In the genomic region with DNA sequence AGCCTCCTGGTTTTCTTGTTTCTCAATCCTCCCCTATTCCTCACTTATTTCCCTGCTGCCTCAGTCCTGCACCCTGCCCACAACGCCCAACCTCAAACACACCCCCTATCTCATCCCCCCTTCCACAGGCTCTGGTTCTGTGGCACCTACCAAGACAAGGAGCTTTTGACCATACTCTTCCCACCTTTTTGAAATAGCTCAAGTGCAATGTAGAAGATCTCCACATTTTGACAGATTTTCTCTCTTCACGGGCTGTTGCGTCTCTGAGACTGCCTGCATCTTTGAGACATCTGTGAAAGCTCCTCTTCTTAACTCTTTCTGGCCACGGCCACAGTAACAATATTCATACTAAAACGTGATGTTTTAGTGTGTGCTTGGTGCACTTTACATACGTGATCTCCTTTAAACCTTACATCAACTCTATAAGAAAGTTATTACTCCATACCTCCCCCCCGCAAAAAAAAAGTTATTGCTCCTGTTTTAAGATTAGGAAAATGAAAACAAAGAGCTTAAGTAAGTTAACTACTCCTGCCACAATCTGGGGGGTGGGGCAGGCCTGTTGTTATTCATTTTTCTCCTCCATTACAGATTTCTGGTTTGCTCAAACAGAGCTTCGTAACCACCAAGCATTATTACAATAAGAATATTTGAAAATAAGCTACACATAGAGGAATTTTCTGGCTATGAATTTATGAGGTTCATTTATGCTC, we compare ENCODE assay signal across 9 cellular contexts. TPM values are rescaled to one million over a fixed set of nuclear protein-coding genes. Genes with fewer than 3 reads are reported as not detected.
DNase-seq lines count a peak whose midpoint lies in the region; ATAC-seq and TF ChIP-seq lines count a peak whose summit lies in the region.
"Had no signal": no experiment of that assay in that cellular context is flagged by ENCODE, and none has a peak within 500 bp of the region (broad histone marks: within the 10 kb centered on the region; RNA-seq: fewer than 3 reads in every experiment).

No MANE protein-coding gene starts in this region.

- in situ Hi-C loops in SK-MEL-5 (cut with HindIII; ENCODE audit: low pct_unique_long_range_greater_than_20kb, low sequenced_read_pairs), result no loop called here

- no peaks in the 10 kb centered on the region for H3K27me3 Mint-ChIP-seq in activated T-cell treated with anti-CD3 and anti-CD28 coated beads, Interleukin-2, amount 50 U/mL, for 24 hours
- H3K27me3 Mint-ChIP-seq in stimulated activated memory B cell treated with anti-CD40 and anti-IgM and Interleukin-4, amounts not matched to agents 10 μg/mL and 1 μg/mL and 100 μg/mL, for 72 hours, result no peaks in the 10 kb centered on the region

- H3K27ac Mint-ChIP-seq in activated T-cell treated with anti-CD3 and anti-CD28 coated beads, Interleukin-2, amount 50 U/mL, for 24 hours, result peak overlapping the region; percentile 99
- peak overlapping the region; percentile 96 for H3K27ac Mint-ChIP-seq in stimulated activated memory B cell treated with anti-CD40 and anti-IgM and Interleukin-4, amounts not matched to agents 10 μg/mL and 1 μg/mL and 100 μg/mL, for 72 hours

- DNase-seq in activated T-cell treated with anti-CD3 and anti-CD28 coated beads, Interleukin-2, amount 50 U/mL, for 24 hours, result no peak
- no peak for DNase-seq in activated T-cell treated with anti-CD3 and anti-CD28 coated beads, Interleukin-2, amount 50 U/mL, for 48 hours
- DNase-seq in SK-MEL-5 (ENCODE audit: low read depth, low spot score), result peak; percentile 26
- DNase-seq in fibroblast of the aortic adventitia (ENCODE audit: low read depth), result no peak
- no peak for DNase-seq in amygdala (lab: John Stamatoyannopoulos, UW)
- DNase-seq in NCI-H446 (lab: John Stamatoyannopoulos, UW), result no peak
- no peak for DNase-seq in ecto neural progenitor cell (ENCODE audit: low spot score)
- DNase-seq: MV-4-11 had no signal

- H3K36me3 Mint-ChIP-seq in activated T-cell treated with anti-CD3 and anti-CD28 coated beads, Interleukin-2, amount 50 U/mL, for 24 hours (ENCODE audit: low read depth), result peaks cover 39% of the 10 kb centered on the region
- peaks cover 20% of the 10 kb centered on the region for H3K36me3 Mint-ChIP-seq in stimulated activated memory B cell treated with anti-CD40 and anti-IgM and Interleukin-4, amounts not matched to agents 10 μg/mL and 1 μg/mL and 100 μg/mL, for 72 hours

- peak overlapping the region; percentile 15 for H3K4me3 ChIP-seq in fibroblast of the aortic adventitia (ENCODE audit: low read depth, low read length)

- no peaks in the 10 kb centered on the region for H3K9me3 Mint-ChIP-seq in activated T-cell treated with anti-CD3 and anti-CD28 coated beads, Interleukin-2, amount 50 U/mL, for 24 hours
- H3K9me3 Mint-ChIP-seq in stimulated activated memory B cell treated with anti-CD40 and anti-IgM and Interleukin-4, amounts not matched to agents 10 μg/mL and 1 μg/mL and 100 μg/mL, for 72 hours, result no peaks in the 10 kb centered on the region

- ATAC-seq in stimulated activated memory B cell treated with anti-CD40 and anti-IgM and Interleukin-4, amounts not matched to agents 10 μg/mL and 1 μg/mL and 100 μg/mL, for 72 hours, result no peak

- TF ChIP-seq CTCF in fibroblast of the aortic adventitia (IDR thresholded peaks at IDR 0.05; ENCODE audit: insufficient read depth, low read length), result no peak

- peak overlapping the region; percentile 100 for H3K4me3 Mint-ChIP-seq in activated T-cell treated with anti-CD3 and anti-CD28 coated beads, Interleukin-2, amount 50 U/mL, for 24 hours
- peak overlapping the region; percentile 58 for H3K4me3 Mint-ChIP-seq in stimulated activated memory B cell treated with anti-CD40 and anti-IgM and Interleukin-4, amounts not matched to agents 10 μg/mL and 1 μg/mL and 100 μg/mL, for 72 hours

- H3K4me1 Mint-ChIP-seq in activated T-cell treated with anti-CD3 and anti-CD28 coated beads, Interleukin-2, amount 50 U/mL, for 24 hours (ENCODE audit: low read depth), result peaks cover 36% of the 10 kb centered on the region
- H3K4me1 Mint-ChIP-seq in stimulated activated memory B cell treated with anti-CD40 and anti-IgM and Interleukin-4, amounts not matched to agents 10 μg/mL and 1 μg/mL and 100 μg/mL, for 72 hours, result peaks cover 47% of the 10 kb centered on the region

RNA-seq across cellular contexts. Expression of gene SERBP1, which starts 1.8 kb away (rescaled TPM):
- 238 and 239 TPM in 2 replicates for total RNA-seq in SK-MEL-5 (2014; rRNA removed; shearing (Covaris generic))
- 218 and 224 TPM in 2 replicates for polyA plus RNA-seq in SK-MEL-5 (2015; cell fraction: cytosol; rRNA removed)
- polyA plus RNA-seq in SK-MEL-5 (2015; cell fraction: nucleus; rRNA removed), result 56.6 and 73.2 TPM in 2 replicates
- total RNA-seq in fibroblast of the aortic adventitia (ENCODE audit: low replicate concordance), result 232 and 420 TPM in 2 replicates
